ENCODE assay signal across 13 cellular contexts in the genomic region with DNA sequence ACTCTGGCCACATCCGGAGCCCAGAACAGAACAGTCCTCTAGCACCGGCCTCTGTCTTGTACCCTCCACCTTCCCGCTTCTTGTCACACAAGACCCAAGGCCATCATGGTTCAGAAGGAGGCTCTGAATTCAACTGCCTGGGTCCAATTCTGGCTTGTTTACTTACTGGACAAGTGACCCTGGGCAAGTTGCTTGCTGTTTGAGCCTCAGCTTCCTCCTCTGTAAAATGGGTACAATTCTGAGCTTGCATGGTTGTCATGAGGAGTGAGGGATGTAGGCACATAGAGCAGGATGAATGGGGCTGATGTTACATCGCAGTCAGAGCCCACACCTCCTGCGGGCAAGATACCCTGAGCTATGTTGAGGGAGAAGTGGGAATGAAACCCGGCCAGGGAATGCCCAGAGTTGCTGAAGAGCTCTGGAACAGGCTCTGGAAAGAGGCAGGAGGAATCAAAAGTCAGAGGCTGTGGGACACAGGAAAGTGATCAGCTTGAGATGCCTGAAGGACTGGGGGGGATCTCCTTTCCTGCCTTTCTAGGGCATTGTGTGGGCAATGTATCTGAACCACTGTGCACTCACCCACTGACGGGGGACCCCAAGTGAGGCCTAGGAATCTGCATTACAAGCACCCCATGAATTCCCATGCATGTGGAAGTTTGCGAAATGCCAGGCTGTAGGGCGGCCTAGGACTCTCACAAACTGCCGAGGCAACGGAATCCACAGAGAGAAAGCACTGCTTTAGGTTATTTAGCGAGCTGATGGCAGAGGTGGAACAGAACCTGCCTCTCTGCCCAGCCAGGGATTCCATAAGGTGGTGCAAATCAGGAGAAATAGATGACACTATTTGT. TPM values are rescaled to one million over a fixed set of nuclear protein-coding genes. Genes with fewer than 3 reads are reported as not detected.
DNase-seq lines count a peak whose midpoint lies in the region; ATAC-seq and TF ChIP-seq lines count a peak whose summit lies in the region.
"Had no signal": no experiment of that assay in that cellular context is flagged by ENCODE, and none has a peak within 500 bp of the region (broad histone marks: within the 10 kb centered on the region; RNA-seq: fewer than 3 reads in every experiment).

No MANE protein-coding gene starts in this region.

- H3K9me3 Mint-ChIP-seq in nephron = no peaks in the 10 kb centered on the region
- no peaks in the 10 kb centered on the region for H3K9me3 Mint-ChIP-seq in stimulated activated naive B cell treated with anti-CD40 and anti-IgM and Interleukin-4, amounts not matched to agents 10 μg/mL and 1 μg/mL and 100 μg/mL, for 72 hours
- H3K9me3 Mint-ChIP-seq: activated naive CD8-positive, alpha-beta T cell treated with anti-CD3 and anti-CD28 coated beads for 36 hours; effector memory CD8-positive, alpha-beta T cell; natural killer cell treated with Interleukin-12 subunit alpha and Interleukin-12 subunit beta and Interleukin-15 and Interleukin-18, amount 100 ng/mL, for 72 hours had no signal

- DNase-seq in adrenal gland (no peak), fibroblast of lung (ENCODE audit: low read depth in 2 of 2) (no peak), tibial artery (peak in 1 of 2 donors; percentile 43), 8988T (no peak)
- DNase-seq in stimulated activated naive B cell treated with anti-CD40 and anti-IgM and Interleukin-4, amounts not matched to agents 10 μg/mL and 1 μg/mL and 100 μg/mL, for 72 hours = no peak
- no peak for DNase-seq in stimulated activated CD4-positive, alpha-beta T cell treated with anti-CD3 and anti-CD28 coated beads, Interleukin-4, amount 100 ng/mL, for 4 hours
- no peak for DNase-seq in activated CD4-positive, alpha-beta T cell treated with anti-CD3 and anti-CD28 coated beads, Interleukin-2, amount 50 U/mL, for 1 hour
- DNase-seq: activated naive CD8-positive, alpha-beta T cell treated with anti-CD3 and anti-CD28 coated beads for 36 hours; effector memory CD8-positive, alpha-beta T cell; MV-4-11; NCI-H226 had no signal

- no peaks in the 10 kb centered on the region for H3K27me3 ChIP-seq in adrenal gland
- no peaks in the 10 kb centered on the region for H3K27me3 ChIP-seq in fibroblast of lung (ENCODE audit: control insufficient read depth, insufficient read depth, low read length)
- H3K27me3 ChIP-seq in tibial artery = no peaks in the 10 kb centered on the region

- intact Hi-C loops in adrenal gland (cut with DNase I) = no loop called here
- intact Hi-C loops in tibial artery (cut with DNase I; ENCODE audit: low total_unique reads) = no loop called here

- peaks cover 57% of the 10 kb centered on the region for H3K4me1 Mint-ChIP-seq in nephron
- no peaks in the 10 kb centered on the region for H3K4me1 Mint-ChIP-seq in stimulated activated naive B cell treated with anti-CD40 and anti-IgM and Interleukin-4, amounts not matched to agents 10 μg/mL and 1 μg/mL and 100 μg/mL, for 72 hours
- H3K4me1 Mint-ChIP-seq: activated naive CD8-positive, alpha-beta T cell treated with anti-CD3 and anti-CD28 coated beads for 36 hours had no signal

- H3K79me2 ChIP-seq in fibroblast of lung (ENCODE audit: control insufficient read depth, insufficient read depth, low read length) = peaks cover 69% of the 10 kb centered on the region

- H3K36me3 Mint-ChIP-seq in nephron (ENCODE audit: low read depth) = peaks cover 9% of the 10 kb centered on the region
- no peaks in the 10 kb centered on the region for H3K36me3 Mint-ChIP-seq in stimulated activated naive B cell treated with anti-CD40 and anti-IgM and Interleukin-4, amounts not matched to agents 10 μg/mL and 1 μg/mL and 100 μg/mL, for 72 hours
- H3K36me3 Mint-ChIP-seq: activated naive CD8-positive, alpha-beta T cell treated with anti-CD3 and anti-CD28 coated beads for 36 hours; natural killer cell treated with Interleukin-12 subunit alpha and Interleukin-12 subunit beta and Interleukin-15 and Interleukin-18, amount 100 ng/mL, for 72 hours had no signal

- peak overlapping the region; percentile 88 for H3K9ac ChIP-seq in fibroblast of lung (ENCODE audit: insufficient read depth, low read length)

- no peak for TF ChIP-seq CTCF in adrenal gland (IDR thresholded peaks at IDR 0.05)
- no peak for TF ChIP-seq CTCF in fibroblast of lung (conservative IDR thresholded peaks at IDR 0.05 in 1 of 2, IDR thresholded peaks at IDR 0.05 in 1 of 2; ENCODE audit: low read depth in 1 of 2, low read length in 2 of 2)
- TF ChIP-seq CTCF in nephron (IDR thresholded peaks at IDR 0.05; ENCODE audit: unreplicated experiment in 3 of 3) = no peak
- no peak for TF ChIP-seq CTCF in tibial artery (IDR thresholded peaks at IDR 0.05)

- no peak overlapping the region for H2AFZ ChIP-seq in fibroblast of lung (ENCODE audit: low read length)

- peak overlapping the region; percentile 89 to 98 (median 91) for H3K4me3 Mint-ChIP-seq in nephron
- no peak overlapping the region for H3K4me3 Mint-ChIP-seq in stimulated activated naive B cell treated with anti-CD40 and anti-IgM and Interleukin-4, amounts not matched to agents 10 μg/mL and 1 μg/mL and 100 μg/mL, for 72 hours
- H3K4me3 Mint-ChIP-seq: activated naive CD8-positive, alpha-beta T cell treated with anti-CD3 and anti-CD28 coated beads for 36 hours; effector memory CD8-positive, alpha-beta T cell; natural killer cell treated with Interleukin-12 subunit alpha and Interleukin-12 subunit beta and Interleukin-15 and Interleukin-18, amount 100 ng/mL, for 72 hours had no signal

- H3K9me3 ChIP-seq in adrenal gland (replicated peaks in 1 of 3) = no peaks in the 10 kb centered on the region
- H3K9me3 ChIP-seq in fibroblast of lung (ENCODE audit: control insufficient read depth, insufficient read depth, low read depth, low read length) = no peaks in the 10 kb centered on the region
- no peaks in the 10 kb centered on the region for H3K9me3 ChIP-seq in tibial artery

- H3K36me3 ChIP-seq in adrenal gland (replicated peaks in 1 of 2) = no peaks in the 10 kb centered on the region
- H3K36me3 ChIP-seq in fibroblast of lung (ENCODE audit: control insufficient read depth, insufficient read depth, low read length) = peaks cover 4% of the 10 kb centered on the region
- H3K36me3 ChIP-seq in tibial artery = peaks cover 61 to 63% (median 63%) of the 10 kb centered on the region in 3 donors

- H3K4me3 ChIP-seq in adrenal gland (peak overlapping the region in 1 of 4 donors; percentile 55), fibroblast of lung (replicated peaks in 1 of 4; ENCODE audit: control extremely low read depth in 1 of 4, insufficient read depth in 1 of 4, low read depth in 3 of 4, low read length in 4 of 4) (peak overlapping the region; percentile 70 to 95 (median 87)), tibial artery (peak overlapping the region; percentile 66 to 94)

- H3K4me2 ChIP-seq in fibroblast of lung (ENCODE audit: extremely low read depth, insufficient read depth, low read length) = peak overlapping the region; percentile 74

- H3K27ac ChIP-seq in adrenal gland (peak overlapping the region in 3 of 5 donors; percentile 38 to 92 (median 76)), fibroblast of lung (ENCODE audit: insufficient read depth, low read length) (peak overlapping the region; percentile 90), tibial artery (peak overlapping the region; percentile 90 to 98)

- H3K4me1 ChIP-seq in adrenal gland (replicated peaks in 1 of 2) (peaks cover 17 to 22% of the 10 kb centered on the region in 2 donors), fibroblast of lung (ENCODE audit: control insufficient read depth, extremely low read depth, insufficient read depth, low read length) (peaks cover 49% of the 10 kb centered on the region), tibial artery (peaks cover 0 to 42% (median 30%) of the 10 kb centered on the region in 4 donors)

- 71 to 80% (median 78%) methylated on average over 12 of the region's 12 CpGs for WGBS in adrenal gland, 4 donors

- peaks cover 3% of the 10 kb centered on the region for H3K27me3 Mint-ChIP-seq in nephron (ENCODE audit: low read depth)
- peaks cover 4 to 5% of the 10 kb centered on the region in 2 donors for H3K27me3 Mint-ChIP-seq in stimulated activated naive B cell treated with anti-CD40 and anti-IgM and Interleukin-4, amounts not matched to agents 10 μg/mL and 1 μg/mL and 100 μg/mL, for 72 hours
- H3K27me3 Mint-ChIP-seq: activated naive CD8-positive, alpha-beta T cell treated with anti-CD3 and anti-CD28 coated beads for 36 hours had no signal

- H3K27ac Mint-ChIP-seq in nephron = peak overlapping the region; percentile 96 to 97 (median 97)
- H3K27ac Mint-ChIP-seq in stimulated activated naive B cell treated with anti-CD40 and anti-IgM and Interleukin-4, amounts not matched to agents 10 μg/mL and 1 μg/mL and 100 μg/mL, for 72 hours = no peak overlapping the region
- H3K27ac Mint-ChIP-seq: activated naive CD8-positive, alpha-beta T cell treated with anti-CD3 and anti-CD28 coated beads for 36 hours; effector memory CD8-positive, alpha-beta T cell; natural killer cell treated with Interleukin-12 subunit alpha and Interleukin-12 subunit beta and Interleukin-15 and Interleukin-18, amount 100 ng/mL, for 72 hours had no signal

- TF ChIP-seq POLR2A in adrenal gland (IDR thresholded peaks at IDR 0.05) = no peak

- H4K20me1 ChIP-seq in fibroblast of lung (ENCODE audit: control insufficient read depth, extremely low read depth, insufficient read depth, low read length) = no peaks in the 10 kb centered on the region

- ATAC-seq in stimulated activated naive B cell treated with anti-CD40 and anti-IgM and Interleukin-4, amounts not matched to agents 10 μg/mL and 1 μg/mL and 100 μg/mL, for 72 hours (replicated peaks) = no peak
- ATAC-seq: effector memory CD8-positive, alpha-beta T cell; natural killer cell treated with Interleukin-12 subunit alpha and Interleukin-12 subunit beta and Interleukin-15 and Interleukin-18, amount 100 ng/mL, for 72 hours had no signal

RNA-seq across cellular contexts. Expression of a gene that starts 29.4 kb away (rescaled TPM):
- 1 to 10 TPM in 7 of 8 donors, not detected in 1; 1.6 to 6.1 (median 2.9) TPM for total RNA-seq in adrenal gland
- 1 to 10 TPM; 1.5 to 9.7 (median 2.8) TPM for polyA plus RNA-seq in adrenal gland
- total RNA-seq in fibroblast of lung = not detected in 2 replicates
- polyA plus RNA-seq in fibroblast of lung = 0.34 TPM in 1 of 2 replicates, not detected in the other
- polyA plus RNA-seq in fibroblast of lung (2012) = not detected in 2 replicates
- polyA minus RNA-seq in fibroblast of lung (ENCODE audit: low replicate concordance) = not detected in 2 replicates
- total RNA-seq: activated naive CD8-positive, alpha-beta T cell treated with anti-CD3 and anti-CD28 coated beads for 36 hours; natural killer cell treated with Interleukin-12 subunit alpha and Interleukin-12 subunit beta and Interleukin-15 and Interleukin-18, amount 100 ng/mL, for 72 hours had no signal

RNA-seq across cellular contexts. Expression of a gene that starts 50.6 kb away (rescaled TPM):
- total RNA-seq in adrenal gland (10 to 100 TPM in 1 of 8 donors, 1 to 10 TPM in 7; 4.7 to 15.9 (median 7.8) TPM), fibroblast of lung (4.9 and 7.6 TPM in 2 replicates)
- polyA plus RNA-seq in adrenal gland (10 to 100 TPM; 12.3 to 15.4 (median 15.0) TPM), fibroblast of lung (9.1 and 11.3 TPM in 2 replicates)
- polyA plus RNA-seq in fibroblast of lung (2012) = 7.1 and 9.4 TPM in 2 replicates
- 12.6 and 15.1 TPM in 2 replicates for polyA minus RNA-seq in fibroblast of lung (ENCODE audit: low replicate concordance)

Comparison
In these comparisons a context has a peak if more than half of its experiments do, and no peak if none do; other contexts are left out.
1. H3K4me3 Mint-ChIP-seq: peak in nephron (3 of 3); none in stimulated activated naive B cell treated with anti-CD40 and anti-IgM and Interleukin-4, amounts not matched to agents 10 μg/mL and 1 μg/mL and 100 μg/mL, for 72 hours (0 of 2).
2. Peak in every context shown above with its lines, with median percentiles within 50 percentile points of each other: H3K27ac ChIP-seq.